ENCODE assay signal across 8 cellular contexts in genomic region chr9:100011062-100011681, GRCh38.
DNase-seq lines count a peak whose midpoint lies in the region; ATAC-seq and TF ChIP-seq lines count a peak whose summit lies in the region.

No MANE protein-coding gene starts in this region.

- 34 to 38% methylated on average over 1 of the region's 1 CpG for WGBS in body of pancreas, 2 donors
- WGBS in lung, 2 donors = 56 to 61% methylated on average over 1 of the region's 1 CpG

- ATAC-seq in body of pancreas = peak; percentile 71
- peak; percentile 62 for ATAC-seq in lung (ENCODE audit: insufficient read depth, low FRiP score)

- H3K4me1 ChIP-seq in OCI-LY7 (ENCODE audit: insufficient read depth, low read length, poor library complexity, severe bottlenecking) (no peaks in the 10 kb centered on the region), body of pancreas (no peaks in the 10 kb centered on the region), lung (ENCODE audit: control insufficient read depth in 2 of 2, insufficient read depth in 2 of 2, low read length in 2 of 2) (no peaks in the 10 kb centered on the region)

- no peaks in the 10 kb centered on the region for H3K27me3 ChIP-seq in HL-60 (ENCODE audit: insufficient read depth, poor library complexity, severe bottlenecking)
- H3K27me3 ChIP-seq in body of pancreas = no peaks in the 10 kb centered on the region
- H3K27me3 ChIP-seq in lung (ENCODE audit: control insufficient read depth, insufficient read depth) = no peaks in the 10 kb centered on the region

- POLR2A ChIA-PET in OCI-LY7 (lab: Charles Lee) = no interaction called here

- no peak overlapping the region for H3K4me3 ChIP-seq in HL-60 (replicated peaks; ENCODE audit: insufficient read depth, low read length)
- no peak overlapping the region for H3K4me3 ChIP-seq in OCI-LY7 (ENCODE audit: low read depth, low read length, poor library complexity, severe bottlenecking)
- H3K4me3 ChIP-seq in body of pancreas = no peak overlapping the region
- H3K4me3 ChIP-seq in lung = no peak overlapping the region

- DNase-seq in DMS 273 (lab: John Stamatoyannopoulos, UW; ENCODE audit: unreplicated experiment) (peak; percentile 69), HL-60 (ENCODE audit: low read depth in 1 of 2, low spot score in 1 of 2) (peak; percentile 14 to 55), OCI-LY7 (ENCODE audit: low spot score) (peak; percentile 61), body of pancreas (peak in 3 of 4 donors; percentile 30 to 52 (median 33)), lung (ENCODE audit: low spot score) (no peak), UCSD-AML1 (lab: John Stamatoyannopoulos, UW; ENCODE audit: unreplicated experiment) (no peak), ureter (ENCODE audit: low spot score) (no peak), posterior vena cava (ENCODE audit: low spot score) (no peak)

- CTCF ChIA-PET in OCI-LY7 (lab: Charles Lee; ENCODE audit: unreplicated experiment) = no interaction called here

- no peak overlapping the region for H3K4me2 ChIP-seq in OCI-LY7 (ENCODE audit: low read length)

- H2AFZ ChIP-seq in OCI-LY7 (ENCODE audit: low read length) = no peak overlapping the region

- no peaks in the 10 kb centered on the region for H3K79me2 ChIP-seq in OCI-LY7 (ENCODE audit: insufficient read depth, low read depth, low read length)

- no peaks in the 10 kb centered on the region for H4K20me1 ChIP-seq in OCI-LY7 (ENCODE audit: insufficient read depth, low read length)

- TF ChIP-seq CTCF in HL-60 (IDR thresholded peaks at IDR 0.05; ENCODE audit: insufficient read depth, low read length) = no peak
- TF ChIP-seq CTCF in OCI-LY7 (conservative IDR thresholded peaks at IDR 0.05; ENCODE audit: low read length) = peak; percentile 89
- peak; percentile 22 to 70 (median 65) for TF ChIP-seq CTCF in body of pancreas (IDR thresholded peaks at IDR 0.05)
- peak; percentile 50 for TF ChIP-seq CTCF in lung (IDR thresholded peaks at IDR 0.05; ENCODE audit: control extremely low read depth, extremely low read depth)

- BruUV-seq in OCI-LY7 (replicated peaks; lab: Mats Ljungman, UMichigan) = no TSS peak

- H3K27ac ChIP-seq in HL-60 (replicated peaks) (no peak overlapping the region), OCI-LY7 (ENCODE audit: low read depth, low read length, poor library complexity, severe bottlenecking) (no peak overlapping the region), body of pancreas (no peak overlapping the region), lung (ENCODE audit: low read depth in 1 of 2, low read length in 1 of 2) (no peak overlapping the region)

- peaks cover 88% of the 10 kb centered on the region for H3K36me3 ChIP-seq in OCI-LY7 (ENCODE audit: insufficient read depth, low read length)
- H3K36me3 ChIP-seq in body of pancreas (replicated peaks in 1 of 2; ENCODE audit: insufficient read depth in 1 of 2, low read depth in 2 of 2) = peaks cover 0 to 4% of the 10 kb centered on the region in 2 donors
- peaks cover 7 to 17% of the 10 kb centered on the region in 2 donors for H3K36me3 ChIP-seq in lung (ENCODE audit: control insufficient read depth in 2 of 2, insufficient read depth in 2 of 2, low read length in 2 of 2)

- TF ChIP-seq POLR2A in body of pancreas (IDR thresholded peaks at IDR 0.05) = no peak

- H3K9me3 ChIP-seq in OCI-LY7 (ENCODE audit: low read length) (peaks cover 21% of the 10 kb centered on the region), body of pancreas (no peaks in the 10 kb centered on the region), lung (ENCODE audit: control insufficient read depth in 2 of 2, insufficient read depth in 1 of 2, low read length in 1 of 2) (no peaks in the 10 kb centered on the region)

- intact Hi-C loops in OCI-LY7 (cut with micrococcal nuclease; ENCODE audit: unreplicated experiment) (loop anchor here (5.0 kb wide), 1 partner anchor 204 kb away; no protein-coding TSS in a partner anchor), body of pancreas (cut with DNase I) (no loop called here), posterior vena cava (cut with DNase I) (no loop called here)

- no peaks in the 10 kb centered on the region for H3K9me2 ChIP-seq in OCI-LY7 (ENCODE audit: insufficient read depth, low read length)

Comparison
In these comparisons a context has a peak if more than half of its experiments do, and no peak if none do; other contexts are left out.
1. DNase-seq: peak in DMS 273 (single experiment), HL-60 (2 of 2), OCI-LY7 (single experiment) and body of pancreas (3 of 4); none in lung (single experiment), UCSD-AML1 (single experiment), ureter (single experiment) and posterior vena cava (single experiment).